Comparison of ENCODE assay signal across 26 cellular contexts in the genomic region with DNA sequence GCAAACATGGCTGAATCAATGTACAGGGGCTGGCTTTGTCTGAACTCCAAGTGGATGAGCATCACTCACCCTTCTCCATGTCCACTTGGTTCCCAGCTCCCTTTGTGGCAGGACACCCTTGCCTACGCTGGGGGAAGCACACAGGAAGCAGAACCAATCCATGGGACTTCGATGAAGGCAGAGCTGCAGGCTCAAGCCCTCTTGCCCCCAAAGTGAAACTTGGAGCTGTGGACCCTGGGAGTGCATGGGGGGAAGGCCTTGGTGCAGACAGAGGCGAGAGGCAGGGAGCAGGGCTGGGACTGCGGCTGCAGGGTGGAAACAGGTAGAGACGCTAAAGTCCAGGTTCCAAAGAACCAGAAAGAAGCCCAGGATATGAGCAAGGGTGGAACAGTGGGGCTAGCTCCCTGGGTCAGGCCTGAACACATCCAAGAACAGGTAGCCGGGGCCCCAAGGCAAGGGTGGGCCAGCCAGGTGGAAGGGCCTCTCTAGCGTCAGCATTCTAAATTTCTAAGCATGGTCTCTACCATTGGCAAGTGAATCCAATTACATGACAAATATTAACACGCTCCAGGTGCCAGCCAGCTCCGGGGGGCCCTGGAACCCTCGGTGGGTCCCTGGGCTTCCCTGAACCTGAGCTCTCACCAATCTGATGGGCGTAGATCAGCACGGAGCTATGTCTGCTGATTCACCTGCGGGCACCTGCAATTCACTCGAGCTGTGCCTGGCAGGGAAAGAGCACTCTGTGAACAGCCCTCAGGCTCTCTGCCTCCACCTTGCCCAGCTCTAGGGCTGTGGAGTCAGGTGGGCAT.
DNase-seq lines count a peak whose midpoint lies in the region; ATAC-seq and TF ChIP-seq lines count a peak whose summit lies in the region.
"Had no signal": no experiment of that assay in that cellular context is flagged by ENCODE, and none has a peak within 500 bp of the region (broad histone marks: within the 10 kb centered on the region; RNA-seq: fewer than 3 reads in every experiment).

No MANE protein-coding gene starts in this region.

- H3K4me1 ChIP-seq in esophagus squamous epithelium, result no peaks in the 10 kb centered on the region
- H3K4me1 ChIP-seq: esophagus muscularis mucosa had no signal

- peaks cover 0 to 12% (median 0%) of the 10 kb centered on the region in 4 donors for H3K27me3 ChIP-seq in esophagus squamous epithelium
- H3K27me3 ChIP-seq: neutrophil had no signal

- no peak overlapping the region for H3K27ac ChIP-seq in esophagus squamous epithelium
- H3K27ac ChIP-seq: esophagus muscularis mucosa, KMS-11, neutrophil, SK-N-MC had no signal

- H3K9me3 ChIP-seq in esophagus squamous epithelium, result peaks cover 0 to 5% (median 0%) of the 10 kb centered on the region in 3 donors
- H3K9me3 ChIP-seq: neutrophil had no signal

- DNase-seq in NCI-H1436 treated with DMSO at 0.1 percent for 48 hours (lab: John Stamatoyannopoulos, UW) (peak; percentile 27), NCI-H1436 (lab: John Stamatoyannopoulos, UW) (no peak), D341Med (ENCODE audit: low spot score) (peak; percentile 8), ecto neural progenitor cell (ENCODE audit: low spot score) (peak; percentile 26), esophagus squamous epithelium (lab: John Stamatoyannopoulos, UW) (no peak), kidney glomerular epithelial cell (lab: John Stamatoyannopoulos, UW) (no peak)
- DNase-seq in stimulated activated CD8-positive, alpha-beta memory T cell treated with anti-CD3 and anti-CD28 coated beads, Interleukin-4, amount 100 ng/mL, for 48 hours, result peak; percentile 6
- DNase-seq: 8988T; anterior cingulate cortex; CD4-positive, CD25-positive, alpha-beta regulatory T cell; EL; foreskin melanocyte; left cardiac atrium; mesendoderm; NCI-H1417; NCI-H446; NCI-H82; RPMI8226; trophoblast cell had no signal

- TF ChIP-seq POLR2A in esophagus squamous epithelium (IDR thresholded peaks at IDR 0.05), result no peak

- H3K36me3 ChIP-seq in esophagus squamous epithelium, result no peaks in the 10 kb centered on the region
- H3K36me3 ChIP-seq: esophagus muscularis mucosa, neutrophil had no signal

- ATAC-seq in HG02970 (IDR thresholded peaks at IDR 0.05; ENCODE audit: low FRiP score, unreplicated experiment), result no peak
- ATAC-seq: activated naive CD4-positive, alpha-beta T cell treated with anti-CD3 and anti-CD28 coated beads, Interleukin-2, amount 50 U/mL, for 72 hours; GM12878; left cardiac atrium had no signal

- H3K4me3 ChIP-seq in esophagus squamous epithelium, result no peak overlapping the region
- H3K4me3 ChIP-seq: esophagus muscularis mucosa, GM12878, SK-N-MC had no signal

- no peak for TF ChIP-seq CTCF in esophagus squamous epithelium (IDR thresholded peaks at IDR 0.05)

- WGBS in esophagus squamous epithelium, 2 donors, result 71 to 87% methylated on average over 7 to 11 of the region's 14 CpGs

- intact Hi-C loops in esophagus squamous epithelium (cut with DNase I), result no loop called here

Comparison
In these comparisons a context has a peak if more than half of its experiments do, and no peak if none do; other contexts are left out.
1. DNase-seq: peak in NCI-H1436 treated with DMSO at 0.1 percent for 48 hours (single experiment), D341Med (single experiment), ecto neural progenitor cell (single experiment) and stimulated activated CD8-positive, alpha-beta memory T cell treated with anti-CD3 and anti-CD28 coated beads, Interleukin-4, amount 100 ng/mL, for 48 hours (single experiment); none in NCI-H1436 (single experiment), esophagus squamous epithelium (single experiment) and kidney glomerular epithelial cell (single experiment).